In genomic region chr21:33902349-33902748, GRCh38 we compare ENCODE assay signal across 1 cellular context.
TF ChIP-seq lines count a peak whose summit lies in the region.

No MANE protein-coding gene starts in this region.

TF ChIP-seq in K562, 482 proteins besides CTCF, POLR2A, EP300 and RAD21:
- TF ChIP-seq ZNF212 (CRISPR knock-in tag; IDR thresholded peaks at IDR 0.05) (no peak), IRF2 (CRISPR knock-in tag; IDR thresholded peaks at IDR 0.05) (no peak), KDM5B (IDR thresholded peaks at IDR 0.05; ENCODE audit: insufficient replicate concordance, low read depth, low read length) (no peak), USF2 (CRISPR knock-in tag; IDR thresholded peaks at IDR 0.05) (peak; percentile 30; the same call in 1 of the 2 replicates), POLR2G (IDR thresholded peaks at IDR 0.05; ENCODE audit: low read depth, low read length) (0 out of 2 replicates have a peak, but pooled peaks have one; percentile 2), MAFF (IDR thresholded peaks at IDR 0.05; ENCODE audit: low read length) (no peak), RAD51 (IDR thresholded peaks at IDR 0.05; ENCODE audit: borderline replicate concordance, low read depth) (no peak), DNMT1 (IDR thresholded peaks at IDR 0.05) (no peak), ZNF644 (tag; IDR thresholded peaks at IDR 0.05; ENCODE audit: low read depth) (no peak), ZKSCAN3 (CRISPR knock-in tag; IDR thresholded peaks at IDR 0.05) (no peak), THAP12 (CRISPR knock-in tag; IDR thresholded peaks at IDR 0.05) (no peak), ARID4B (CRISPR knock-in tag; IDR thresholded peaks at IDR 0.05) (no peak), SUPT5H (IDR thresholded peaks at IDR 0.05) (peak; percentile 54)
